19 cellular contexts compared by ENCODE assay signal in genomic region chr2:171034315-171034714, GRCh38.
DNase-seq lines count a peak whose midpoint lies in the region; ATAC-seq, FAIRE-seq and TF ChIP-seq lines count a peak whose summit lies in the region.
"Had no signal": no experiment of that assay in that cellular context is flagged by ENCODE, and none has a peak within 500 bp of the region (broad histone marks: within the 10 kb centered on the region; RNA-seq: fewer than 3 reads in every experiment).

No MANE protein-coding gene starts in this region.

- no peak for TF ChIP-seq POLR2A in A549 (IDR thresholded peaks at IDR 0.05; ENCODE audit: low read length)

- no peak overlapping the region for H3K56ac ChIP-seq in H9 (ENCODE audit: insufficient read length, low read depth, low read length)

- ATAC-seq in A549 (no peak), foreskin keratinocyte (peak; percentile 49), HG02852 (IDR thresholded peaks at IDR 0.05; ENCODE audit: unreplicated experiment) (no peak), HG03565 (IDR thresholded peaks at IDR 0.05; ENCODE audit: unreplicated experiment) (no peak)
- ATAC-seq in activated T-helper 17 cell treated with anti-CD3 and anti-CD28 coated beads, Interleukin-2, amount 50 U/mL, for 72 hours (replicated peaks), result peak; percentile 45
- ATAC-seq: Panc1 had no signal

- peaks cover 22% of the 10 kb centered on the region for H3K4me1 Mint-ChIP-seq in activated T-helper 17 cell treated with anti-CD3 and anti-CD28 coated beads, Interleukin-2, amount 50 U/mL, for 72 hours
- H3K4me1 Mint-ChIP-seq in H9, result no peaks in the 10 kb centered on the region; a peak in 1 of 4 replicates
- H3K4me1 Mint-ChIP-seq: B cell had no signal

- H2BK120ac ChIP-seq in H9 (ENCODE audit: low read depth, low read length, poor library complexity, severe bottlenecking), result no peak overlapping the region

- H3K27ac ChIP-seq in A549, result no peak overlapping the region
- no peak overlapping the region for H3K27ac ChIP-seq in foreskin keratinocyte
- H3K27ac ChIP-seq in H9 (ENCODE audit: insufficient read length, low read depth, low read length), result no peak overlapping the region

- CTCF ChIA-PET in A549 (lab: Yijun Ruan, JAX), result interaction anchor here (1.6 kb wide), 1 partner anchor 52 kb away, joined by 9 read pairs; no protein-coding TSS in a partner anchor

- TF ChIP-seq CTCF in A549 (IDR thresholded peaks at IDR 0.05) (no peak), foreskin keratinocyte (conservative IDR thresholded peaks at IDR 0.05) (no peak), H9 (conservative IDR thresholded peaks at IDR 0.05) (no peak)

- no peaks in the 10 kb centered on the region for H3K27me3 ChIP-seq in foreskin keratinocyte
- no peaks in the 10 kb centered on the region for H3K27me3 ChIP-seq in H9 (ENCODE audit: insufficient read depth, low read length)

- H2AFZ ChIP-seq in H9 (ENCODE audit: low read length), result no peak overlapping the region

- H3T11ph ChIP-seq in H9 (ENCODE audit: low read length), result no peak overlapping the region

- H3K23ac ChIP-seq in H9 (ENCODE audit: insufficient read length, low read depth, low read length), result no peak overlapping the region

- POLR2A ChIA-PET in A549 (lab: Yijun Ruan, JAX), result no interaction called here

- H3K4me1 ChIP-seq in A549, result peaks cover 9% of the 10 kb centered on the region; the same call in 2 of the 3 replicates
- H3K4me1 ChIP-seq in foreskin keratinocyte, result peaks cover 9% of the 10 kb centered on the region
- H3K4me1 ChIP-seq in H9 (ENCODE audit: insufficient read depth, low read length), result no peaks in the 10 kb centered on the region

- no peaks in the 10 kb centered on the region for H4K20me1 ChIP-seq in H9 (ENCODE audit: control insufficient read depth, insufficient read depth, insufficient read length)

- TF ChIP-seq RAD21 in A549 (conservative IDR thresholded peaks at IDR 0.05 in 1 of 2, IDR thresholded peaks at IDR 0.05 in 1 of 2), result no peak

- no peak for FAIRE-seq in A549 (lab: Jason Lieb, UNC)

- H4K5ac ChIP-seq in H9 (ENCODE audit: insufficient read length, low read depth, low read length), result no peak overlapping the region

- H2BK12ac ChIP-seq in H9 (ENCODE audit: insufficient read length, low read depth, low read length), result no peak overlapping the region

- no peak overlapping the region for H3K14ac ChIP-seq in H9 (ENCODE audit: insufficient read depth, low read length)

- H4K8ac ChIP-seq in H9 (replicated peaks; ENCODE audit: insufficient read length, low read depth, low read length), result no peak overlapping the region

- peak overlapping the region; percentile 14 for H3K27ac Mint-ChIP-seq in activated T-helper 17 cell treated with anti-CD3 and anti-CD28 coated beads, Interleukin-2, amount 50 U/mL, for 72 hours
- H3K27ac Mint-ChIP-seq in H9, result no peak overlapping the region
- H3K27ac Mint-ChIP-seq: B cell, HFFc6 had no signal

- DNase-seq in A549 (ENCODE audit: low read depth in 1 of 2, low spot score in 1 of 2) (no peak), HCEC 1CT (peak; percentile 11), foreskin keratinocyte (peak; percentile 50 to 64), H9 (no peak), NCI-H774 (lab: John Stamatoyannopoulos, UW) (no peak)
- DNase-seq: CD4-positive, CD25-positive, alpha-beta regulatory T cell; DND-41; GOT3; HFFc6; Karpas-422; NCI-H1105; NCI-H1694; NCI-H510A treated with DMSO at 0.1 percent for 48 hours; Right ventricle myocardium superior had no signal

- H3K79me2 ChIP-seq in H9 (ENCODE audit: insufficient read depth, low read length), result no peaks in the 10 kb centered on the region

- no peak overlapping the region for H2BK15ac ChIP-seq in H9 (ENCODE audit: low read depth, low read length)

- no peaks in the 10 kb centered on the region for H3K79me1 ChIP-seq in H9 (ENCODE audit: insufficient read depth, low read depth, low read length, poor library complexity, severe bottlenecking)

- no peaks in the 10 kb centered on the region for H3K27me3 Mint-ChIP-seq in activated T-helper 17 cell treated with anti-CD3 and anti-CD28 coated beads, Interleukin-2, amount 50 U/mL, for 72 hours
- H3K27me3 Mint-ChIP-seq in H9 (ENCODE audit: low read depth), result no peaks in the 10 kb centered on the region
- H3K27me3 Mint-ChIP-seq: B cell; CD4-positive, CD25-positive, alpha-beta regulatory T cell had no signal

- H2BK5ac ChIP-seq in H9 (ENCODE audit: insufficient read length, low read length), result no peak overlapping the region

- no peak overlapping the region for H3K4ac ChIP-seq in H9 (ENCODE audit: low read depth, low read length)

- no peak for TF ChIP-seq EP300 in A549 (IDR thresholded peaks at IDR 0.05)

- H3K4me2 ChIP-seq in A549, result no peak overlapping the region
- no peak overlapping the region for H3K4me2 ChIP-seq in H9 (ENCODE audit: insufficient read depth, insufficient read length, low read length)

- H3K9me3 Mint-ChIP-seq in activated T-helper 17 cell treated with anti-CD3 and anti-CD28 coated beads, Interleukin-2, amount 50 U/mL, for 72 hours, result peaks cover 9% of the 10 kb centered on the region
- H3K9me3 Mint-ChIP-seq in H9, result no peaks in the 10 kb centered on the region
- H3K9me3 Mint-ChIP-seq: HFFc6 had no signal

- H3K4me3 ChIP-seq in A549, result no peak overlapping the region

- H2BK20ac ChIP-seq in H9 (ENCODE audit: low read depth, low read length, poor library complexity, severe bottlenecking), result no peak overlapping the region

- no peak overlapping the region for H3K9ac ChIP-seq in H9 (ENCODE audit: extremely low read depth, insufficient read length, low read length)

- H3K18ac ChIP-seq in H9 (ENCODE audit: insufficient read length, low read depth, low read length), result no peak overlapping the region

- H3K9me3 ChIP-seq in A549 (no peaks in the 10 kb centered on the region), H9 (ENCODE audit: control insufficient read depth, low read depth, low read length) (no peaks in the 10 kb centered on the region)

- H4K91ac ChIP-seq in H9 (ENCODE audit: insufficient read length, low read depth, low read length), result no peak overlapping the region

- no peak overlapping the region for H3K4me3 Mint-ChIP-seq in activated T-helper 17 cell treated with anti-CD3 and anti-CD28 coated beads, Interleukin-2, amount 50 U/mL, for 72 hours
- H3K4me3 Mint-ChIP-seq in H9, result no peak overlapping the region
- H3K4me3 Mint-ChIP-seq: B cell; CD4-positive, CD25-positive, alpha-beta regulatory T cell; HFFc6 had no signal

- 3% methylated on average over 2 of the region's 2 CpGs for WGBS in A549 (ENCODE audit: missing lambda C conversion rate)
- no CpG with 5 or more reads among the region's 2 CpGs for WGBS in H9 (ENCODE audit: extremely low coverage, insufficient read length, low lambda C conversion rate)

- no peak overlapping the region for H2AK5ac ChIP-seq in H9 (ENCODE audit: insufficient read length, low read length)

- peaks cover 96% of the 10 kb centered on the region for H3K36me3 Mint-ChIP-seq in activated T-helper 17 cell treated with anti-CD3 and anti-CD28 coated beads, Interleukin-2, amount 50 U/mL, for 72 hours (ENCODE audit: low read depth)
- peaks cover 46 to 85% (median 80%) of the 10 kb centered on the region in 3 experiments for H3K36me3 Mint-ChIP-seq in H9 (ENCODE audit: insufficient read depth in 1 of 3, low read depth in 3 of 3)

- H3K23me2 ChIP-seq in H9 (ENCODE audit: insufficient read length, low read depth, low read length, poor library complexity, severe bottlenecking), result no peaks in the 10 kb centered on the region

TF ChIP-seq in A549, 52 proteins besides CTCF, POLR2A, EP300 and RAD21:
- TF ChIP-seq FOSL2 (IDR thresholded peaks at IDR 0.05) (no peak), FOSL2 (CRISPR knock-in tag; IDR thresholded peaks at IDR 0.05) (peak; percentile 33; the same call in 1 of the 2 replicates), REST (IDR thresholded peaks at IDR 0.05) (no peak)

Comparison
In these comparisons a context has a peak if more than half of its experiments do, and no peak if none do; other contexts are left out.
1. ATAC-seq: peak in activated T-helper 17 cell treated with anti-CD3 and anti-CD28 coated beads, Interleukin-2, amount 50 U/mL, for 72 hours (single experiment) and foreskin keratinocyte (single experiment); none in A549 (0 of 2), HG02852 (single experiment) and HG03565 (single experiment).
2. DNase-seq: peak in HCEC 1CT (single experiment) and foreskin keratinocyte (2 of 2); none in A549 (0 of 2), H9 (single experiment) and NCI-H774 (single experiment).